In the genomic region with DNA sequence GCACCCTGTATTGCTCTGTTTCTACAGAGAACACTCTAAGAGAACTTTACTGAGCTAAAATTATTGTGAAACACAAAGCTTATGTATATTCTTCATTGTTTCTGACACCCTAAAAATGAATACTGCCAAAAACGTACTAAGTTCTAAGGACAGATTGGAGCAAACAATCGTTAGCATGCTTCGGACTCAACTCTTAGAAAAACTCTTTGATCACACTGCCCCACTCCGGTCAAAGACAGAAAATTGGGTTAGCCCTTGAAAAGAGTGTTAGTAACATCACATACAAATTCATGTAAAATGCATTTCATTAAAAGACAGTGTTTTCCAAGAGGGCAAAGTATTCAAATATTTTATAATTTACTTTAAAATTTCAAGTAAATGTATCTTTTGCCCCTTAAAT, we compare ENCODE assay signal across 12 cellular contexts.
DNase-seq lines count a peak whose midpoint lies in the region; TF ChIP-seq lines count a peak whose summit lies in the region.
"Had no signal": no experiment of that assay in that cellular context is flagged by ENCODE, and none has a peak within 500 bp of the region (broad histone marks: within the 10 kb centered on the region; RNA-seq: fewer than 3 reads in every experiment).

No MANE protein-coding gene starts in this region.

- no peak overlapping the region for H3K4ac ChIP-seq in trophoblast cell (ENCODE audit: low read depth, low read length)

- no peak overlapping the region for H3K27ac Mint-ChIP-seq in activated CD4-positive, alpha-beta memory T cell treated with anti-CD3 and anti-CD28 coated beads, Interleukin-2, amount 10 ng/mL, durations not matched to agents 7 days and 5 days
- H3K27ac Mint-ChIP-seq: activated naive CD8-positive, alpha-beta T cell; naive B cell; T-helper 2 cell treated with Interferon-gamma antibody and Interleukin-4, amounts not matched to agents 5 μg/mL and 100 μg/mL, for 36 hours had no signal

- DNase-seq in G401 (ENCODE audit: low spot score) (peak; percentile 21), OCI-M1 (lab: John Stamatoyannopoulos, UW) (peak; percentile 76), epithelial cell of proximal tubule (ENCODE audit: low read depth) (no peak), trophoblast cell (peak; percentile 4 to 38), mucosa of gallbladder (ENCODE audit: low spot score) (no peak), NCI-H69 (lab: John Stamatoyannopoulos, UW) (no peak)
- no peak for DNase-seq in activated CD4-positive, alpha-beta memory T cell treated with anti-CD3 and anti-CD28 coated beads, Interleukin-2, amount 10 ng/mL, durations not matched to agents 7 days and 5 days
- no peak for DNase-seq in activated naive CD4-positive, alpha-beta T cell treated with Interleukin-2 at 50 U/mL for 16 hours
- DNase-seq: naive B cell, NCI-H1930 had no signal

- no peak overlapping the region for H3K4me3 ChIP-seq in epithelial cell of proximal tubule (ENCODE audit: low read depth, low read length)
- H3K4me3 ChIP-seq in trophoblast cell (ENCODE audit: low read depth, low read length): no peak overlapping the region

- no peak overlapping the region for H2BK5ac ChIP-seq in trophoblast cell (ENCODE audit: low read depth, low read length, poor library complexity)

- H3K9me3 ChIP-seq in trophoblast cell (ENCODE audit: insufficient read depth, low read depth, low read length): no peaks in the 10 kb centered on the region

- H4K12ac ChIP-seq in trophoblast cell (ENCODE audit: low read depth, low read length): no peak overlapping the region

- H3K9me3 Mint-ChIP-seq in activated CD4-positive, alpha-beta memory T cell treated with anti-CD3 and anti-CD28 coated beads, Interleukin-2, amount 10 ng/mL, durations not matched to agents 7 days and 5 days: no peaks in the 10 kb centered on the region

- no peak overlapping the region for H2BK12ac ChIP-seq in trophoblast cell (ENCODE audit: low read length)

- no peaks in the 10 kb centered on the region for H3K79me1 ChIP-seq in trophoblast cell (ENCODE audit: low read length)

- H3K18ac ChIP-seq in trophoblast cell (ENCODE audit: low read length): no peak overlapping the region

- no peaks in the 10 kb centered on the region for H3K79me2 ChIP-seq in trophoblast cell (ENCODE audit: control insufficient read depth, insufficient read depth, low read length, poor library complexity)

- peaks cover 3% of the 10 kb centered on the region for H3K27me3 Mint-ChIP-seq in activated CD4-positive, alpha-beta memory T cell treated with anti-CD3 and anti-CD28 coated beads, Interleukin-2, amount 10 ng/mL, durations not matched to agents 7 days and 5 days

- no peak overlapping the region for H2AK5ac ChIP-seq in trophoblast cell (ENCODE audit: low read length)

- no peak overlapping the region for H4K8ac ChIP-seq in trophoblast cell (ENCODE audit: low read depth, low read length)

- no peak overlapping the region for H3K14ac ChIP-seq in trophoblast cell (ENCODE audit: low read length)

- no peaks in the 10 kb centered on the region for H3K27me3 ChIP-seq in trophoblast cell (ENCODE audit: insufficient read depth, low read length)

- CTCF ChIA-PET in activated CD4-positive, alpha-beta memory T cell treated with anti-CD3 and anti-CD28 coated beads, Interleukin-2, amount 10 ng/mL, durations not matched to agents 7 days and 5 days (lab: Charles Lee): no interaction called here

- H3K36me3 Mint-ChIP-seq in activated CD4-positive, alpha-beta memory T cell treated with anti-CD3 and anti-CD28 coated beads, Interleukin-2, amount 10 ng/mL, durations not matched to agents 7 days and 5 days (ENCODE audit: low read depth): no peaks in the 10 kb centered on the region
- H3K36me3 Mint-ChIP-seq: activated naive CD8-positive, alpha-beta T cell had no signal

- TF ChIP-seq CTCF in epithelial cell of proximal tubule (conservative IDR thresholded peaks at IDR 0.05; ENCODE audit: low read depth, low read length): peak; percentile 39

- H4K91ac ChIP-seq in trophoblast cell (ENCODE audit: low read depth, low read length): no peak overlapping the region

- no peak overlapping the region for H3K4me2 ChIP-seq in trophoblast cell (ENCODE audit: low read length)

- WGBS in trophoblast cell (ENCODE audit: extremely low coverage, insufficient coverage, insufficient read length): no CpG with 5 or more reads among the region's 4 CpGs

- no peak overlapping the region for H3K9ac ChIP-seq in trophoblast cell (ENCODE audit: low read length)

- H3K4me1 ChIP-seq in trophoblast cell (ENCODE audit: control insufficient read depth in 1 of 2, insufficient read depth in 2 of 2, low read length in 2 of 2): no peaks in the 10 kb centered on the region

- POLR2A ChIA-PET in activated CD4-positive, alpha-beta memory T cell treated with anti-CD3 and anti-CD28 coated beads, Interleukin-2, amount 10 ng/mL, durations not matched to agents 7 days and 5 days (lab: Charles Lee): no interaction called here

- no peak overlapping the region for H2AFZ ChIP-seq in trophoblast cell (ENCODE audit: insufficient read depth, low read length, poor library complexity)

- H3K27ac ChIP-seq in trophoblast cell (ENCODE audit: low read depth, low read length): no peak overlapping the region

- in situ Hi-C loops in G401 (cut with HindIII; ENCODE audit: low sequenced_read_pairs): no loop called here

- no peak overlapping the region for H3K4me3 Mint-ChIP-seq in activated CD4-positive, alpha-beta memory T cell treated with anti-CD3 and anti-CD28 coated beads, Interleukin-2, amount 10 ng/mL, durations not matched to agents 7 days and 5 days
- H3K4me3 Mint-ChIP-seq: activated naive CD8-positive, alpha-beta T cell; naive B cell; T-helper 2 cell treated with Interferon-gamma antibody and Interleukin-4, amounts not matched to agents 5 μg/mL and 100 μg/mL, for 36 hours had no signal

- H3K4me1 Mint-ChIP-seq in activated CD4-positive, alpha-beta memory T cell treated with anti-CD3 and anti-CD28 coated beads, Interleukin-2, amount 10 ng/mL, durations not matched to agents 7 days and 5 days: no peaks in the 10 kb centered on the region
- H3K4me1 Mint-ChIP-seq: naive B cell had no signal

- H3K36me3 ChIP-seq in trophoblast cell (ENCODE audit: control insufficient read depth in 1 of 2, insufficient read depth in 2 of 2, low read length in 2 of 2): no peaks in the 10 kb centered on the region

- H2BK120ac ChIP-seq in trophoblast cell (ENCODE audit: insufficient read depth, low read length, poor library complexity): no peak overlapping the region

- no peak overlapping the region for H3K23ac ChIP-seq in trophoblast cell (ENCODE audit: low read length)

Comparison
In these comparisons a context has a peak if more than half of its experiments do, and no peak if none do; other contexts are left out.
1. DNase-seq: peak in G401 (single experiment), OCI-M1 (single experiment) and trophoblast cell (2 of 2); none in epithelial cell of proximal tubule (single experiment), activated CD4-positive, alpha-beta memory T cell treated with anti-CD3 and anti-CD28 coated beads, Interleukin-2, amount 10 ng/mL, durations not matched to agents 7 days and 5 days (single experiment), mucosa of gallbladder (single experiment), activated naive CD4-positive, alpha-beta T cell treated with Interleukin-2 at 50 U/mL for 16 hours (single experiment) and NCI-H69 (single experiment).